Comparison of ENCODE assay signal across 8 cellular contexts in genomic region chr7:39709768-39710291, GRCh38.
DNase-seq lines count a peak whose midpoint lies in the region; ATAC-seq, FAIRE-seq and TF ChIP-seq lines count a peak whose summit lies in the region.

No MANE protein-coding gene starts in this region.

- no peak overlapping the region for H3K9ac ChIP-seq in K562 (ENCODE audit: insufficient read depth in 1 of 2, low read depth in 2 of 2, low read length in 2 of 2)

- H2AFZ ChIP-seq in K562 (ENCODE audit: low read depth, low read length) = no peak overlapping the region

- no peak for TF ChIP-seq CTCF in K562 (IDR thresholded peaks at IDR 0.05 in 2 of 3, conservative IDR thresholded peaks at IDR 0.05 in 1 of 3; ENCODE audit: insufficient read depth in 2 of 3, low read depth in 1 of 3, low read length in 3 of 3)

- CTCF ChIA-PET in K562 (lab: Yijun Ruan, JAX; ENCODE audit: low intra/inter-chr PET ratio) = interaction anchor here (0.5 kb wide), 1 partner anchor 21 kb away, joined by 3 read pairs; no protein-coding TSS in a partner anchor

- H3K27me3 ChIP-seq in K562 (ENCODE audit: control insufficient read depth in 2 of 2, insufficient read depth in 2 of 2, low read length in 2 of 2) = no peaks in the 10 kb centered on the region

- in situ Hi-C loops in K562 (cut with MboI) = no loop called here

- H4K20me1 ChIP-seq in K562 (replicated peaks; ENCODE audit: control insufficient read depth, insufficient read depth, low read length) = no peaks in the 10 kb centered on the region

- intact Hi-C loops in K562 (cut with micrococcal nuclease) = no loop called here

- TF ChIP-seq POLR2A in K562 (conservative IDR thresholded peaks at IDR 0.05) = no peak
- TF ChIP-seq POLR2A in GM12892 (IDR thresholded peaks at IDR 0.05; ENCODE audit: low read depth, low read length) = no peak

- POLR2A ChIA-PET in K562 (lab: Yijun Ruan, JAX) = interaction anchor here (0.6 to 1.8 kb wide), 3 partner anchors 11 to 23 kb away, joined by 3 to 5 read pairs (median 3); no protein-coding TSS in a partner anchor

- BruUV-seq in K562 (replicated peaks; lab: Mats Ljungman, UMichigan) = no TSS peak

- no peak for TF ChIP-seq RAD21 in K562 (CRISPR knock-in tag; conservative IDR thresholded peaks at IDR 0.05 in 1 of 2, IDR thresholded peaks at IDR 0.05 in 1 of 2)

- H3K4me3 ChIP-seq in K562 = no peak overlapping the region

- no peak for DNase-seq in K562 (ENCODE audit: extremely low read depth in 1 of 4, low spot score in 3 of 4)
- DNase-seq in myocyte (ENCODE audit: low read depth) = peak; percentile 83
- DNase-seq in GM12892 (ENCODE audit: insufficient read length) = no peak

- no peak overlapping the region for H3K27ac ChIP-seq in K562 (ENCODE audit: extremely low read depth, low read depth, low read length)

- no peaks in the 10 kb centered on the region for H3K79me2 ChIP-seq in K562 (ENCODE audit: control insufficient read depth, insufficient read depth, low read length)

- H3K4me1 ChIP-seq in K562 (replicated peaks in 1 of 2; ENCODE audit: control insufficient read depth in 2 of 2, insufficient read depth in 2 of 2, low read length in 2 of 2) = no peaks in the 10 kb centered on the region

- 6% methylated on average over 3 of the region's 3 CpGs for whole genome bisulfite sequencing in K562 (ENCODE audit: insufficient coverage, low coverage, missing lambda C conversion rate)

- no peak overlapping the region for H3K4me2 ChIP-seq in K562 (ENCODE audit: insufficient read depth, low read length)

- H3K9me3 ChIP-seq in K562 (replicated peaks; ENCODE audit: control insufficient read depth, insufficient read depth, low read depth, low read length) = 0 out of 2 replicates have a peak, but pooled peaks cover 2% of the 10 kb centered on the region

- FAIRE-seq in K562 (lab: Jason Lieb, UNC) (no peak), GM12892 (lab: Jason Lieb, UNC) (no peak)

- H3K36me3 ChIP-seq in K562 (ENCODE audit: control insufficient read depth, insufficient read depth, low read length) = no peaks in the 10 kb centered on the region; the same call in 2 of the 3 replicates

- no peaks in the 10 kb centered on the region for H3K9me1 ChIP-seq in K562 (ENCODE audit: control insufficient read depth, insufficient read depth, low read length)

- TF ChIP-seq EP300 in K562 (IDR thresholded peaks at IDR 0.05; ENCODE audit: low read length) = no peak

- ATAC-seq in GM19023 (IDR thresholded peaks at IDR 0.05; ENCODE audit: unreplicated experiment) (peak; percentile 52), HG03520 (IDR thresholded peaks at IDR 0.05; ENCODE audit: unreplicated experiment) (peak; percentile 67), K562 (peak; percentile 29), GM21447 (IDR thresholded peaks at IDR 0.05; ENCODE audit: unreplicated experiment) (no peak), esophagus mucosa (no peak), HG03108 (IDR thresholded peaks at IDR 0.05; ENCODE audit: unreplicated experiment) (no peak)

TF ChIP-seq in K562, 482 proteins besides CTCF, POLR2A, EP300 and RAD21:
- TF ChIP-seq CHCHD3 (CRISPR knock-in tag; IDR thresholded peaks at IDR 0.05) (no peak), PHF21A (IDR thresholded peaks at IDR 0.05; ENCODE audit: borderline replicate concordance, low read depth) (no peak), ZNF644 (tag; IDR thresholded peaks at IDR 0.05; ENCODE audit: low read depth) (no peak), SIX5 (IDR thresholded peaks at IDR 0.05; ENCODE audit: borderline replicate concordance in 1 of 2, insufficient read depth in 1 of 2, low read depth in 1 of 2, low read length in 2 of 2) (no peak), GTF2F1 (IDR thresholded peaks at IDR 0.05; ENCODE audit: low read depth, low read length) (no peak), TFAM (CRISPR knock-in tag; conservative IDR thresholded peaks at IDR 0.05) (no peak), ZBTB49 (CRISPR knock-in tag; IDR thresholded peaks at IDR 0.05; ENCODE audit: borderline replicate concordance) (no peak), NR2F6 (CRISPR knock-in tag; IDR thresholded peaks at IDR 0.05) (no peak), ZBTB26 (CRISPR knock-in tag; IDR thresholded peaks at IDR 0.05) (no peak), ESRRB (CRISPR knock-in tag; IDR thresholded peaks at IDR 0.05; ENCODE audit: borderline replicate concordance) (no peak), HNRNPK (IDR thresholded peaks at IDR 0.05; ENCODE audit: low read depth, low read length, poor library complexity, severe bottlenecking) (no peak), EGR1 (conservative IDR thresholded peaks at IDR 0.05) (no peak)

Comparison
In these comparisons a context has a peak if more than half of its experiments do, and no peak if none do; other contexts are left out.
1. ATAC-seq: peak in GM19023 (single experiment), HG03520 (single experiment) and K562 (single experiment); none in GM21447 (single experiment), esophagus mucosa (single experiment) and HG03108 (single experiment).